8 cellular contexts compared by ENCODE assay signal in genomic region chr3:19945405-19946290, GRCh38. TPM values are rescaled to one million over a fixed set of nuclear protein-coding genes. Genes with fewer than 3 reads are reported as not detected.
DNase-seq lines count a peak whose midpoint lies in the region; ATAC-seq and TF ChIP-seq lines count a peak whose summit lies in the region.

No MANE protein-coding gene starts in this region.

- DNase-seq in LoVo (ENCODE audit: low spot score) = peak; percentile 74
- DNase-seq in breast epithelium (ENCODE audit: low spot score in 2 of 2) = no peak
- no peak for DNase-seq in epidermal melanocyte (ENCODE audit: insufficient read length, low spot score)
- no peak for DNase-seq in GM13976 (ENCODE audit: low spot score)

- ATAC-seq in GM18502 (IDR thresholded peaks at IDR 0.05; ENCODE audit: poor library complexity, unreplicated experiment) (no peak), esophagus mucosa (no peak)

- H3K9ac ChIP-seq in mucosa of stomach (ENCODE audit: low read length) = peak overlapping the region; percentile 99

- H3K4me3 ChIP-seq in breast epithelium = peak overlapping the region; percentile 91 to 100 (median 94)
- peak overlapping the region; percentile 76 for H3K4me3 ChIP-seq in mucosa of stomach (ENCODE audit: low read length)

- peaks cover 9 to 15% of the 10 kb centered on the region in 2 donors for H3K4me1 ChIP-seq in breast epithelium
- peaks cover 19% of the 10 kb centered on the region for H3K4me1 ChIP-seq in mucosa of stomach (ENCODE audit: control insufficient read depth, insufficient read depth, low read length)

- TF ChIP-seq POLR2A in breast epithelium (IDR thresholded peaks at IDR 0.05) = no peak

- intact Hi-C loops in breast epithelium (cut with DNase I; ENCODE audit: low total_unique reads) = no loop called here

- in situ Hi-C loops in GM13976 (cut with MboI; ENCODE audit: low sequenced_read_pairs, unreplicated experiment) = no loop called here

- H3K27ac ChIP-seq in C4-2B (peak overlapping the region; percentile 87), breast epithelium (peak overlapping the region; percentile 99 to 100)

- H3K27me3 ChIP-seq in breast epithelium (no peaks in the 10 kb centered on the region), mucosa of stomach (ENCODE audit: control insufficient read depth, insufficient read depth, low read length) (no peaks in the 10 kb centered on the region)

- H3K36me3 ChIP-seq in breast epithelium (no peaks in the 10 kb centered on the region), mucosa of stomach (ENCODE audit: control insufficient read depth, insufficient read depth, low read length) (no peaks in the 10 kb centered on the region)

- H3K9me3 ChIP-seq in breast epithelium (no peaks in the 10 kb centered on the region), mucosa of stomach (ENCODE audit: control insufficient read depth, low read length) (no peaks in the 10 kb centered on the region)

- TF ChIP-seq CTCF in C4-2B (conservative IDR thresholded peaks at IDR 0.05) (no peak), breast epithelium (IDR thresholded peaks at IDR 0.05) (no peak), GM13976 (IDR thresholded peaks at IDR 0.05; ENCODE audit: borderline replicate concordance, control extremely low read depth, extremely low read depth, insufficient read depth, missing control alignments) (no peak)

RNA-seq across cellular contexts. Expression of gene RAB5A, which starts 1.2 kb away (rescaled TPM):
- total RNA-seq in breast epithelium (10 to 100 TPM; 72.8 to 97.2 (median 82.9) TPM), esophagus mucosa (55.0 TPM)

RNA-seq across cellular contexts. Expression of gene EFHB, which starts 11.6 kb away (rescaled TPM):
- total RNA-seq in breast epithelium = 1 to 10 TPM in 2 of 3 donors, not detected in 1; 1.3 to 2.6 TPM
- total RNA-seq in esophagus mucosa = not detected
